ENCODE assay signal across 34 cellular contexts in the genomic region with DNA sequence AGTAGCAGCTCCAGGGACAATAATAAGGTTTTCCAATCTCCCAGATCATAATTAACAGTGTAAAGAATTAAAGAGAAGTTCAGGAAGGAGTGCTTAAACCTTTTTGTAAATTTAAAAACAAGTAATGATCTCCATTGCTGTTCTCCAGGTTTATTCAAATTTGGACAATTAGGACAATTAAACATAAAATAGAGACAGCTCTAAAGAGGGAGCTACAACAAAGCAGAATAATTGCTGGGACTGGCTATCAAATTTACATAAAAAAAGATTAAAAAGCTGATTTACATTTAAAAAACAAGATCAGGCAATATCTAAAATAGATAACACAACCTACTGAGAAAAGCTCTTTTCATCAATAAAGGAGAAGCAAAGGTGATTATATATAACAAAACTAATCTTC.
"Had no signal": no experiment of that assay in that cellular context is flagged by ENCODE, and none has a peak within 500 bp of the region (broad histone marks: within the 10 kb centered on the region; RNA-seq: fewer than 3 reads in every experiment).

No MANE protein-coding gene starts in this region.

- FAIRE-seq: bronchial epithelial cell, frontal cortex had no signal

- H3K4me1 Mint-ChIP-seq: activated CD4-positive, alpha-beta T cell treated with anti-CD3 and anti-CD28 coated beads for 36 hours; activated CD4-positive, alpha-beta T cell treated with anti-CD3 and anti-CD28 coated beads, Interleukin-2, amount 10 ng/mL, durations not matched to agents 24 days and 14 days; activated CD8-positive, alpha-beta memory T cell treated with anti-CD3 and anti-CD28 coated beads, Interleukin-2, amount 10 ng/mL, durations not matched to agents 7 days and 5 days; activated T-helper 17 cell treated with anti-CD3 and anti-CD28 coated beads, Interleukin-2, amount 50 U/mL, for 72 hours; central memory CD8-positive, alpha-beta T cell; T-helper 17 cell had no signal

- H3K4me3 Mint-ChIP-seq: activated CD4-positive, alpha-beta memory T cell treated with anti-CD3 and anti-CD28 coated beads for 36 hours; activated CD4-positive, alpha-beta T cell treated with anti-CD3 and anti-CD28 coated beads for 36 hours; activated CD4-positive, alpha-beta T cell treated with anti-CD3 and anti-CD28 coated beads, Interleukin-2, amount 10 ng/mL, durations not matched to agents 24 days and 14 days; activated CD8-positive, alpha-beta memory T cell treated with anti-CD3 and anti-CD28 coated beads, Interleukin-2, amount 10 ng/mL, durations not matched to agents 7 days and 5 days; activated CD8-positive, alpha-beta T cell treated with anti-CD3 and anti-CD28 coated beads, Interleukin-2, amount 10 ng/mL, durations not matched to agents 7 days and 5 days; activated naive CD8-positive, alpha-beta T cell; activated T-helper 17 cell treated with anti-CD3 and anti-CD28 coated beads, Interleukin-2, amount 50 U/mL, for 72 hours; central memory CD8-positive, alpha-beta T cell; dendritic cell treated with granulocyte-macrophage colony-stimulating factor and Interleukin-4, amounts not matched to agents 40 ng/mL and 50 ng/mL, for 4 days; endodermal cell; T-helper 17 cell; T-helper 2 cell treated with Interferon-gamma antibody and Interleukin-4, amounts not matched to agents 5 μg/mL and 100 μg/mL, for 36 hours had no signal

- H3K27me3 Mint-ChIP-seq: activated CD4-positive, alpha-beta memory T cell treated with anti-CD3 and anti-CD28 coated beads for 36 hours; activated CD4-positive, alpha-beta T cell treated with anti-CD3 and anti-CD28 coated beads for 36 hours; activated naive CD8-positive, alpha-beta T cell; dendritic cell treated with granulocyte-macrophage colony-stimulating factor and Interleukin-4, amounts not matched to agents 40 ng/mL and 50 ng/mL, for 4 days had no signal

- H3K36me3 Mint-ChIP-seq: activated CD4-positive, alpha-beta memory T cell treated with anti-CD3 and anti-CD28 coated beads for 36 hours; activated CD8-positive, alpha-beta memory T cell treated with anti-CD3 and anti-CD28 coated beads, Interleukin-2, amount 10 ng/mL, durations not matched to agents 7 days and 5 days; activated naive CD8-positive, alpha-beta T cell had no signal

- H3K4me3 ChIP-seq: coronary artery, dorsolateral prefrontal cortex had no signal

- H3K27me3 ChIP-seq: brain microvascular endothelial cell, dorsolateral prefrontal cortex had no signal

- H3K27ac ChIP-seq: brain microvascular endothelial cell, coronary artery, dorsolateral prefrontal cortex, WERI-Rb-1 had no signal

- ATAC-seq: activated CD4-positive, alpha-beta T cell treated with anti-CD3 and anti-CD28 coated beads for 36 hours; activated CD8-positive, alpha-beta memory T cell treated with anti-CD3 and anti-CD28 coated beads, Interleukin-2, amount 10 ng/mL, durations not matched to agents 7 days and 5 days; activated CD8-positive, alpha-beta T cell treated with anti-CD3 and anti-CD28 coated beads, Interleukin-2, amount 10 ng/mL, durations not matched to agents 7 days and 5 days; activated T-helper 17 cell treated with anti-CD3 and anti-CD28 coated beads, Interleukin-2, amount 50 U/mL, for 72 hours; esophagus mucosa; T-helper 17 cell had no signal

- H3K27ac Mint-ChIP-seq: activated CD4-positive, alpha-beta memory T cell treated with anti-CD3 and anti-CD28 coated beads for 36 hours; activated CD4-positive, alpha-beta T cell treated with anti-CD3 and anti-CD28 coated beads for 36 hours; activated CD4-positive, alpha-beta T cell treated with anti-CD3 and anti-CD28 coated beads, Interleukin-2, amount 10 ng/mL, durations not matched to agents 24 days and 14 days; activated CD8-positive, alpha-beta memory T cell treated with anti-CD3 and anti-CD28 coated beads, Interleukin-2, amount 10 ng/mL, durations not matched to agents 7 days and 5 days; activated CD8-positive, alpha-beta T cell treated with anti-CD3 and anti-CD28 coated beads, Interleukin-2, amount 10 ng/mL, durations not matched to agents 7 days and 5 days; activated naive CD8-positive, alpha-beta T cell; activated T-helper 17 cell treated with anti-CD3 and anti-CD28 coated beads, Interleukin-2, amount 50 U/mL, for 72 hours; dendritic cell treated with granulocyte-macrophage colony-stimulating factor and Interleukin-4, amounts not matched to agents 40 ng/mL and 50 ng/mL, for 4 days; endodermal cell; T-helper 17 cell; T-helper 2 cell treated with Interferon-gamma antibody and Interleukin-4, amounts not matched to agents 5 μg/mL and 100 μg/mL, for 36 hours had no signal

- H3K9me3 Mint-ChIP-seq: activated CD4-positive, alpha-beta memory T cell treated with anti-CD3 and anti-CD28 coated beads for 36 hours; activated CD4-positive, alpha-beta T cell treated with anti-CD3 and anti-CD28 coated beads, Interleukin-2, amount 10 ng/mL, durations not matched to agents 24 days and 14 days; activated T-helper 17 cell treated with anti-CD3 and anti-CD28 coated beads, Interleukin-2, amount 50 U/mL, for 72 hours; central memory CD8-positive, alpha-beta T cell; dendritic cell treated with granulocyte-macrophage colony-stimulating factor and Interleukin-4, amounts not matched to agents 40 ng/mL and 50 ng/mL, for 4 days had no signal

- DNase-seq: activated CD4-positive, alpha-beta memory T cell treated with anti-CD3 and anti-CD28 coated beads for 36 hours; activated CD4-positive, alpha-beta T cell treated with anti-CD3 and anti-CD28 coated beads for 36 hours; activated CD4-positive, alpha-beta T cell treated with anti-CD3 and anti-CD28 coated beads, Interleukin-2, amount 10 ng/mL, durations not matched to agents 24 days and 14 days; activated CD4-positive, CD25-positive, alpha-beta regulatory T cell; activated CD4-positive, CD25-positive, alpha-beta regulatory T cell treated with anti-CD3 and anti-CD28 coated beads, Interleukin-2, amount 50 U/mL, for 72 hours; activated CD8-positive, alpha-beta memory T cell treated with anti-CD3 and anti-CD28 coated beads, Interleukin-2, amount 10 ng/mL, durations not matched to agents 7 days and 5 days; activated CD8-positive, alpha-beta memory T cell treated with anti-CD3 and anti-CD28 coated beads, Interleukin-2, amount 50 U/mL, for 4 hours; activated CD8-positive, alpha-beta T cell treated with anti-CD3 and anti-CD28 coated beads, Interleukin-2, amount 10 ng/mL, durations not matched to agents 7 days and 5 days; activated effector memory CD4-positive, alpha-beta T cell treated with Interleukin-2 at 50 U/mL for 16 hours; activated gamma-delta T cell treated with Interleukin-2 at 50 U/mL for 16 hours; activated naive CD4-positive, alpha-beta T cell treated with anti-CD3 and anti-CD28 coated beads, Interleukin-2, amount 50 U/mL, for 16 hours; activated naive CD4-positive, alpha-beta T cell treated with Interleukin-2 at 50 U/mL for 16 hours; activated T-cell treated with anti-CD3 and anti-CD28 coated beads, Interleukin-2, amount 50 U/mL, for 1 hour; amniotic stem cell; anterior cingulate cortex; brain microvascular endothelial cell; dorsolateral prefrontal cortex; effector memory CD4-positive, alpha-beta T cell; endodermal cell; foreskin fibroblast; head of caudate nucleus; T-helper 1 cell; T-helper 17 cell; T1000; WERI-Rb-1 had no signal

- H3K36me3 ChIP-seq: brain microvascular endothelial cell, WERI-Rb-1 had no signal
